9 cellular contexts compared by ENCODE assay signal in genomic region chr16:69338557-69339288, GRCh38. TPM values are rescaled to one million over a fixed set of nuclear protein-coding genes. Genes with fewer than 3 reads are reported as not detected.
DNase-seq lines count a peak whose midpoint lies in the region; ATAC-seq and TF ChIP-seq lines count a peak whose summit lies in the region.
"Had no signal": no experiment of that assay in that cellular context is flagged by ENCODE, and none has a peak within 500 bp of the region (broad histone marks: within the 10 kb centered on the region; RNA-seq: fewer than 3 reads in every experiment).

No MANE protein-coding gene starts in this region.

- peaks cover 11 to 27% of the 10 kb centered on the region in 2 experiments for H3K4me1 ChIP-seq in HCT116 (ENCODE audit: control insufficient read depth in 1 of 2, insufficient read depth in 2 of 2, low read length in 2 of 2)

- BruUV-seq in HCT116 (replicated peaks; lab: Mats Ljungman, UMichigan) = no TSS peak

- H3K9ac ChIP-seq in HCT116 (ENCODE audit: low read length) = peak overlapping the region; percentile 96

- peak overlapping the region; percentile 98 for H3K27ac Mint-ChIP-seq in activated CD8-positive, alpha-beta T cell treated with anti-CD3 and anti-CD28 coated beads, Interleukin-2, amount 10 ng/mL, durations not matched to agents 7 days and 5 days

- POLR2A ChIA-PET in HCT116 (lab: Charles Lee) = interaction anchor here (0.6 kb wide), 2 partner anchors 42 to 188 kb away, joined by 3 read pairs; no protein-coding TSS in a partner anchor
- POLR2A ChIA-PET in activated CD8-positive, alpha-beta T cell treated with anti-CD3 and anti-CD28 coated beads, Interleukin-2, amount 10 ng/mL, durations not matched to agents 7 days and 5 days (lab: Charles Lee) = interaction anchor here (1.3 to 1.4 kb wide), 4 partner anchors 9 to 226 kb away, joined by 3 to 8 read pairs (median 6); partner anchors contain the start of gene PDF

- H3K36me3 ChIP-seq in HCT116 (ENCODE audit: control insufficient read depth in 1 of 2, insufficient read depth in 2 of 2, low read length in 2 of 2) = peaks cover 18 to 48% of the 10 kb centered on the region in 2 experiments; a peak in 3 of 4 replicates

- H3K9me3 Mint-ChIP-seq in activated CD8-positive, alpha-beta T cell treated with anti-CD3 and anti-CD28 coated beads, Interleukin-2, amount 10 ng/mL, durations not matched to agents 7 days and 5 days (ENCODE audit: insufficient read depth) = no peaks in the 10 kb centered on the region

- H3K4me3 ChIP-seq in HCT116 (replicated peaks in 1 of 2; ENCODE audit: low read depth in 1 of 2, low read length in 2 of 2) (peak overlapping the region; percentile 71 to 94), iPS-11a (ENCODE audit: low read depth, low read length) (peak overlapping the region; percentile 98)

- no peak for ATAC-seq in HCT116
- peak; percentile 1 for ATAC-seq in activated CD8-positive, alpha-beta T cell treated with anti-CD3 and anti-CD28 coated beads, Interleukin-2, amount 10 ng/mL, durations not matched to agents 7 days and 5 days
- no peak for ATAC-seq in HG02642 (IDR thresholded peaks at IDR 0.05; ENCODE audit: poor library complexity, unreplicated experiment)
- no peak for ATAC-seq in HG03571 (IDR thresholded peaks at IDR 0.05; ENCODE audit: unreplicated experiment)
- no peak for ATAC-seq in HG02884 (IDR thresholded peaks at IDR 0.05; ENCODE audit: unreplicated experiment)

- H2AFZ ChIP-seq in HCT116 (ENCODE audit: low read depth, low read length, poor library complexity, severe bottlenecking) = no peak overlapping the region

- H3K9me2 ChIP-seq in HCT116 (ENCODE audit: insufficient read depth) = no peaks in the 10 kb centered on the region

- no peaks in the 10 kb centered on the region for H3K27me3 Mint-ChIP-seq in activated CD8-positive, alpha-beta T cell treated with anti-CD3 and anti-CD28 coated beads, Interleukin-2, amount 10 ng/mL, durations not matched to agents 7 days and 5 days (ENCODE audit: low read depth)

- peak overlapping the region; percentile 98 for H3K4me3 Mint-ChIP-seq in activated CD8-positive, alpha-beta T cell treated with anti-CD3 and anti-CD28 coated beads, Interleukin-2, amount 10 ng/mL, durations not matched to agents 7 days and 5 days

- peak overlapping the region; percentile 91 for H3K4me2 ChIP-seq in HCT116 (ENCODE audit: low read length)

- no peak for DNase-seq in HCT116 (ENCODE audit: low read depth, low spot score)
- DNase-seq in activated CD8-positive, alpha-beta T cell treated with anti-CD3 and anti-CD28 coated beads, Interleukin-2, amount 10 ng/mL, durations not matched to agents 7 days and 5 days = no peak
- DNase-seq in stimulated activated CD8-positive, alpha-beta memory T cell treated with anti-CD3 and anti-CD28 coated beads, Interleukin-15, amount 100 ng/mL, for 1 hour (ENCODE audit: low read depth) = peak; percentile 34
- no peak for DNase-seq in G401 (ENCODE audit: low spot score)

- H3K9me3 ChIP-seq in HCT116 (ENCODE audit: control insufficient read depth in 1 of 2, insufficient read depth in 1 of 2, low read depth in 1 of 2, low read length in 2 of 2) = no peaks in the 10 kb centered on the region

- CTCF ChIA-PET in HCT116 (lab: Charles Lee) = no interaction called here
- CTCF ChIA-PET in activated CD8-positive, alpha-beta T cell treated with anti-CD3 and anti-CD28 coated beads, Interleukin-2, amount 10 ng/mL, durations not matched to agents 7 days and 5 days (lab: Charles Lee) = interaction anchor here (1.0 to 1.6 kb wide), 4 partner anchors 8 to 416 kb away, joined by 3 to 4 read pairs (median 3); partner anchors contain the start of gene NOB1

- in situ Hi-C loops in G401 (cut with HindIII; ENCODE audit: low sequenced_read_pairs) = no loop called here

- peaks cover 71% of the 10 kb centered on the region for H3K36me3 Mint-ChIP-seq in activated CD8-positive, alpha-beta T cell treated with anti-CD3 and anti-CD28 coated beads, Interleukin-2, amount 10 ng/mL, durations not matched to agents 7 days and 5 days (ENCODE audit: low read depth)

- peaks cover 68% of the 10 kb centered on the region for H3K79me2 ChIP-seq in HCT116 (ENCODE audit: insufficient read depth, low read length)

- intact Hi-C loops in HCT116 (cut with micrococcal nuclease) = no loop called here

- H3K27ac ChIP-seq in HCT116 (ENCODE audit: low read depth, low read length) = peak overlapping the region; percentile 90

- no peak for TF ChIP-seq CTCF in HCT116 (IDR thresholded peaks at IDR 0.05 in 2 of 3, conservative IDR thresholded peaks at IDR 0.05 in 1 of 3; ENCODE audit: borderline replicate concordance in 1 of 3, insufficient read depth in 1 of 3, low read depth in 2 of 3, low read length in 2 of 3)

- no peak for TF ChIP-seq POLR2A in HCT116 (IDR thresholded peaks at IDR 0.05; ENCODE audit: borderline replicate concordance, extremely low read depth, insufficient read depth, insufficient read length)

- no peaks in the 10 kb centered on the region; the same call in 1 of the 2 replicates for H4K20me1 ChIP-seq in HCT116 (ENCODE audit: insufficient read depth)

- no peak for TF ChIP-seq RAD21 in HCT116 (IDR thresholded peaks at IDR 0.05; ENCODE audit: low read depth)

- H3K27me3 ChIP-seq in HCT116 (ENCODE audit: insufficient read depth, low read length) = no peaks in the 10 kb centered on the region

- RAD21 ChIA-PET in HCT116 (lab: Charles Lee; ENCODE audit: low non-redundant PET in 1 of 2, low total read pairs in 2 of 2, uncharacterized antibody in 2 of 2, unreplicated experiment in 2 of 2) = no interaction called here

- H3K4me1 Mint-ChIP-seq in activated CD8-positive, alpha-beta T cell treated with anti-CD3 and anti-CD28 coated beads, Interleukin-2, amount 10 ng/mL, durations not matched to agents 7 days and 5 days (ENCODE audit: low read depth) = peaks cover 41% of the 10 kb centered on the region

TF ChIP-seq in HCT116, 20 proteins besides CTCF, POLR2A, EP300 and RAD21:
- TF ChIP-seq, protein P1, sequence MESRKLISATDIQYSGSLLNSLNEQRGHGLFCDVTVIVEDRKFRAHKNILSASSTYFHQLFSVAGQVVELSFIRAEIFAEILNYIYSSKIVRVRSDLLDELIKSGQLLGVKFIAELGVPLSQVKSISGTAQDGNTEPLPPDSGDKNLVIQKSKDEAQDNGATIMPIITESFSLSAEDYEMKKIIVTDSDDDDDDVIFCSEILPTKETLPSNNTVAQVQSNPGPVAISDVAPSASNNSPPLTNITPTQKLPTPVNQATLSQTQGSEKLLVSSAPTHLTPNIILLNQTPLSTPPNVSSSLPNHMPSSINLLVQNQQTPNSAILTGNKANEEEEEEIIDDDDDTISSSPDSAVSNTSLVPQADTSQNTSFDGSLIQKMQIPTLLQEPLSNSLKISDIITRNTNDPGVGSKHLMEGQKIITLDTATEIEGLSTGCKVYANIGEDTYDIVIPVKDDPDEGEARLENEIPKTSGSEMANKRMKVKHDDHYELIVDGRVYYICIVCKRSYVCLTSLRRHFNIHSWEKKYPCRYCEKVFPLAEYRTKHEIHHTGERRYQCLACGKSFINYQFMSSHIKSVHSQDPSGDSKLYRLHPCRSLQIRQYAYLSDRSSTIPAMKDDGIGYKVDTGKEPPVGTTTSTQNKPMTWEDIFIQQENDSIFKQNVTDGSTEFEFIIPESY (IDR thresholded peaks at IDR 0.05; ENCODE audit: extremely low read depth, insufficient replicate concordance, low read length) = no peak
- no peak for TF ChIP-seq EGR1 (IDR thresholded peaks at IDR 0.05; ENCODE audit: low read depth)
- TF ChIP-seq SRF (IDR thresholded peaks at IDR 0.05; ENCODE audit: low read depth) = no peak
- no peak for TF ChIP-seq ZNF274 (IDR thresholded peaks at IDR 0.05; ENCODE audit: low read depth, low read length)
- no peak for TF ChIP-seq CBX3 (IDR thresholded peaks at IDR 0.05; ENCODE audit: low read depth)
- TF ChIP-seq CEBPB (IDR thresholded peaks at IDR 0.05; ENCODE audit: low read depth) = no peak
- TF ChIP-seq EZH2 (IDR thresholded peaks at IDR 0.05) = no peak

RNA-seq across cellular contexts. Expression of gene COG8, which starts 0.6 kb away (rescaled TPM):
- 50.3 TPM for total RNA-seq in HCT116 (2021; ENCODE audit: unreplicated experiment)
- 21.0 and 28.2 TPM in 2 replicates for polyA plus RNA-seq in HCT116 (2012)
- total RNA-seq in activated CD8-positive, alpha-beta T cell treated with anti-CD3 and anti-CD28 coated beads, Interleukin-2, amount 10 ng/mL, durations not matched to agents 7 days and 5 days = 10 to 100 TPM; 37.6 to 37.7 TPM
- total RNA-seq in G401 (2014; rRNA removed; shearing (Covaris generic)) = 71.6 and 77.0 TPM in 2 replicates

RNA-seq across cellular contexts. Expression of gene NIP7, which starts 0.8 kb away (rescaled TPM):
- 62.8 TPM for total RNA-seq in HCT116 (2021; ENCODE audit: unreplicated experiment)
- 18.9 and 20.0 TPM in 2 replicates for polyA plus RNA-seq in HCT116 (2012)
- 10 to 100 TPM; 35.3 to 36.0 TPM for total RNA-seq in activated CD8-positive, alpha-beta T cell treated with anti-CD3 and anti-CD28 coated beads, Interleukin-2, amount 10 ng/mL, durations not matched to agents 7 days and 5 days
- total RNA-seq in G401 (2014; rRNA removed; shearing (Covaris generic)) = 33.0 and 35.3 TPM in 2 replicates

RNA-seq across cellular contexts. Expression of gene PDF, which starts 8.3 kb away (rescaled TPM):
- total RNA-seq in HCT116 (2021; ENCODE audit: unreplicated experiment) = 33.9 TPM
- polyA plus RNA-seq in HCT116 (2012) = 15.4 and 21.5 TPM in 2 replicates
- total RNA-seq in activated CD8-positive, alpha-beta T cell treated with anti-CD3 and anti-CD28 coated beads, Interleukin-2, amount 10 ng/mL, durations not matched to agents 7 days and 5 days = 10 to 100 TPM; 15.2 to 16.0 TPM
- 28.3 and 49.1 TPM in 2 replicates for total RNA-seq in G401 (2014; rRNA removed; shearing (Covaris generic))

RNA-seq across cellular contexts. Expression of gene TMED6, which starts 12.9 kb away (rescaled TPM):
- total RNA-seq in HCT116 (2021; ENCODE audit: unreplicated experiment) = 0.91 TPM
- polyA plus RNA-seq in HCT116 (2012) = 0.46 and 0.59 TPM in 2 replicates
- 1 to 10 TPM; 1.4 to 1.8 TPM for total RNA-seq in activated CD8-positive, alpha-beta T cell treated with anti-CD3 and anti-CD28 coated beads, Interleukin-2, amount 10 ng/mL, durations not matched to agents 7 days and 5 days
- total RNA-seq in G401 (2014; rRNA removed; shearing (Covaris generic)) = not detected in 2 replicates
- total RNA-seq: LHCN-M2 had no signal

RNA-seq across cellular contexts. Expression of gene VPS4A, which starts 27.6 kb away (rescaled TPM):
- total RNA-seq in HCT116 (2021; ENCODE audit: unreplicated experiment) = 42.2 TPM
- polyA plus RNA-seq in HCT116 (2012) = 46.9 and 53.1 TPM in 2 replicates
- total RNA-seq in activated CD8-positive, alpha-beta T cell treated with anti-CD3 and anti-CD28 coated beads, Interleukin-2, amount 10 ng/mL, durations not matched to agents 7 days and 5 days = 10 to 100 TPM; 31.4 to 33.7 TPM
- 55.2 and 60.7 TPM in 2 replicates for total RNA-seq in G401 (2014; rRNA removed; shearing (Covaris generic))
